Comparison of ENCODE assay signal across 14 cellular contexts in genomic region chr10:80410122-80410521, GRCh38. TPM values are rescaled to one million over a fixed set of nuclear protein-coding genes. Genes with fewer than 3 reads are reported as not detected.
DNase-seq lines count a peak whose midpoint lies in the region; FAIRE-seq and TF ChIP-seq lines count a peak whose summit lies in the region.
"Had no signal": no experiment of that assay in that cellular context is flagged by ENCODE, and none has a peak within 500 bp of the region (broad histone marks: within the 10 kb centered on the region; RNA-seq: fewer than 3 reads in every experiment).

No MANE protein-coding gene starts in this region.

- TF ChIP-seq CTCF in Peyer's patch (IDR thresholded peaks at IDR 0.05) (no peak), liver (IDR thresholded peaks at IDR 0.05; ENCODE audit: low read depth, low read length, missing input control) (no peak), GM13977 (IDR thresholded peaks at IDR 0.05; ENCODE audit: extremely low read depth, insufficient read depth, missing control alignments) (no peak)

- peak in 1 of 2 donors; percentile 33 for TF ChIP-seq RAD21 in liver (IDR thresholded peaks at IDR 0.05)

- DNase-seq in Peyer's patch (peak in 2 of 3 donors; percentile 70 to 79), caudate nucleus (lab: John Stamatoyannopoulos, UW) (peak in 3 of 61 donors; percentile 5 to 31 (median 20)), small intestine (peak; percentile 88), GM13977 (ENCODE audit: low spot score) (no peak), NCI-H187 treated with DMSO at 0.1 percent for 48 hours (lab: John Stamatoyannopoulos, UW) (no peak)
- DNase-seq in effector CD4-positive, alpha-beta T cell, result no peak
- DNase-seq: activated naive CD8-positive, alpha-beta T cell treated with anti-CD3 and anti-CD28 coated beads, Interleukin-2, amount 10 ng/mL, durations not matched to agents 7 days and 5 days; DMS79; NCI-H2081 treated with DMSO at 0.1 percent for 48 hours; PC-3; stimulated activated CD4-positive, alpha-beta T cell treated with anti-CD3 and anti-CD28 coated beads, Interleukin-4, amount 100 ng/mL, for 1 hour had no signal

- no peaks in the 10 kb centered on the region for H3K36me3 ChIP-seq in Peyer's patch
- H3K36me3 ChIP-seq in liver (ENCODE audit: control insufficient read depth in 4 of 4, insufficient read depth in 3 of 4, low read depth in 1 of 4, low read length in 3 of 4), result no peaks in the 10 kb centered on the region
- H3K36me3 ChIP-seq in small intestine (ENCODE audit: control insufficient read depth in 2 of 2, insufficient read depth in 2 of 2, low read length in 2 of 2), result no peaks in the 10 kb centered on the region
- H3K36me3 ChIP-seq: thoracic aorta had no signal

- H3K9me3 ChIP-seq in Peyer's patch (no peaks in the 10 kb centered on the region), liver (ENCODE audit: control insufficient read depth in 4 of 4, low read length in 3 of 4) (no peaks in the 10 kb centered on the region), small intestine (ENCODE audit: control insufficient read depth, low read depth) (no peaks in the 10 kb centered on the region)
- H3K9me3 ChIP-seq: thoracic aorta had no signal

- H3K4me3 ChIP-seq in Peyer's patch (peak overlapping the region in 2 of 4 donors; percentile 10 to 73), liver (ENCODE audit: low read depth in 1 of 3, low read length in 3 of 3) (no peak overlapping the region), small intestine (ENCODE audit: low read depth in 1 of 2, low read length in 2 of 2) (no peak overlapping the region)
- H3K4me3 ChIP-seq: thoracic aorta had no signal

- H3K27me3 ChIP-seq in Peyer's patch (no peaks in the 10 kb centered on the region), liver (ENCODE audit: control insufficient read depth in 4 of 4, insufficient read depth in 4 of 4, low read length in 3 of 4) (no peaks in the 10 kb centered on the region), small intestine (ENCODE audit: control insufficient read depth in 2 of 2, insufficient read depth in 2 of 2, low read length in 2 of 2) (no peaks in the 10 kb centered on the region)

- no peak for FAIRE-seq in small intestine (lab: Jason Lieb, UNC)
- FAIRE-seq: GM18507 had no signal

- no peak overlapping the region for H3K9ac ChIP-seq in liver (ENCODE audit: low read depth in 1 of 2, low read length in 2 of 2)

- TF ChIP-seq POLR2A in Peyer's patch (IDR thresholded peaks at IDR 0.05), result peak; percentile 18 to 29

- H3K27ac ChIP-seq in Peyer's patch, result peak overlapping the region in 2 of 4 donors; percentile 73 to 78
- peak overlapping the region; percentile 72 for H3K27ac ChIP-seq in caudate nucleus (ENCODE audit: low read depth, low read length)
- H3K27ac ChIP-seq in liver (ENCODE audit: low read depth in 1 of 2, low read length in 2 of 2), result peak overlapping the region; percentile 25 to 70
- peak overlapping the region; percentile 18 to 59 for H3K27ac ChIP-seq in small intestine (ENCODE audit: low read depth in 1 of 2, low read length in 1 of 2)
- H3K27ac ChIP-seq: thoracic aorta had no signal

- H3K4me1 ChIP-seq in Peyer's patch, result peaks cover 0 to 62% (median 4%) of the 10 kb centered on the region in 4 donors
- H3K4me1 ChIP-seq in liver (ENCODE audit: control insufficient read depth in 4 of 4, insufficient read depth in 4 of 4, low read length in 3 of 4), result peaks cover 25 to 77% (median 60%) of the 10 kb centered on the region in 4 donors
- peaks cover 16 to 18% of the 10 kb centered on the region in 2 donors for H3K4me1 ChIP-seq in small intestine (ENCODE audit: control insufficient read depth in 2 of 2, insufficient read depth in 1 of 2, low read depth in 1 of 2, low read length in 1 of 2)

- 21% methylated on average over 2 of the region's 2 CpGs for WGBS in liver
- WGBS in small intestine, 3 donors, result 19 to 48% (median 33%) methylated on average over 2 of the region's 2 CpGs

- in situ Hi-C loops in GM13977 (cut with MboI; ENCODE audit: low pct_unique_long_range_greater_than_20kb, low sequenced_read_pairs, unreplicated experiment), result no loop called here

TF ChIP-seq in liver, 16 proteins besides CTCF, POLR2A, EP300 and RAD21:
- TF ChIP-seq HNF4G (IDR thresholded peaks at IDR 0.05) (peak; percentile 75), TAF1 (conservative IDR thresholded peaks at IDR 0.05) (no peak), EGR1 (IDR thresholded peaks at IDR 0.05; ENCODE audit: low read depth in 2 of 2) (no peak), ATF3 (IDR thresholded peaks at IDR 0.05) (no peak), GABPA (IDR thresholded peaks at IDR 0.05 in 1 of 2, conservative IDR thresholded peaks at IDR 0.05 in 1 of 2) (no peak), SP1 (IDR thresholded peaks at IDR 0.05) (peak; percentile 91), NR2F2 (IDR thresholded peaks at IDR 0.05) (peak; percentile 78), JUND (IDR thresholded peaks at IDR 0.05) (peak in 1 of 2 donors; percentile 58), FOXA2 (IDR thresholded peaks at IDR 0.05) (no peak), FOXA1 (IDR thresholded peaks at IDR 0.05) (no peak), MAX (IDR thresholded peaks at IDR 0.05) (peak; percentile 20), REST (IDR thresholded peaks at IDR 0.05) (peak; percentile 35), ZBTB33 (IDR thresholded peaks at IDR 0.05) (no peak), HNF4A (conservative IDR thresholded peaks at IDR 0.05) (peak; percentile 91 to 94), YY1 (IDR thresholded peaks at IDR 0.05) (peak; percentile 17), RXRA (IDR thresholded peaks at IDR 0.05) (peak; percentile 89 to 94)

RNA-seq across cellular contexts. Expression of gene PRXL2A, which starts 1.8 kb away (rescaled TPM):
- 10 to 100 TPM; 27.2 to 89.3 (median 60.3) TPM for total RNA-seq in Peyer's patch
- total RNA-seq in liver, result 10 to 100 TPM; 48.5 to 51.2 TPM
- polyA plus RNA-seq in liver, result 10 to 100 TPM; 56.9 to 87.4 TPM
- polyA plus RNA-seq in small intestine, result 10 to 100 TPM; 40.9 to 58.6 (median 55.2) TPM
- total RNA-seq: PC-3 had no signal

RNA-seq across cellular contexts. Expression of gene TSPAN14, which starts 44.0 kb away (rescaled TPM):
- total RNA-seq in Peyer's patch, result 10 to 100 TPM; 51.2 to 72.0 (median 68.0) TPM
- 10 to 100 TPM; 27.0 to 36.8 TPM for total RNA-seq in liver
- polyA plus RNA-seq in liver, result 10 to 100 TPM; 19.9 to 27.6 TPM
- 10 to 100 TPM in 1 of 3 donors, 1 to 10 TPM in 2; 7.4 to 56.5 (median 8.4) TPM for polyA plus RNA-seq in small intestine
- total RNA-seq: PC-3 had no signal

RNA-seq across cellular contexts. Expression of gene DYDC2, which starts 53.5 kb away (rescaled TPM):
- total RNA-seq in Peyer's patch (under 1 TPM in 1 of 4 donors, not detected in 3; 0.70 TPM), liver (1 to 10 TPM in 1 of 2 donors, under 1 TPM in 1; 0.25 to 2.0 TPM)
- polyA plus RNA-seq in liver (under 1 TPM; 0.14 to 0.25 TPM), small intestine (1 to 10 TPM in 1 of 3 donors, not detected in 2; 1.4 TPM)
- total RNA-seq: activated naive CD8-positive, alpha-beta T cell treated with anti-CD3 and anti-CD28 coated beads, Interleukin-2, amount 10 ng/mL, durations not matched to agents 7 days and 5 days; PC-3; thoracic aorta had no signal

RNA-seq across cellular contexts. Expression of gene DYDC1, which starts 53.6 kb away (rescaled TPM):
- total RNA-seq in Peyer's patch, result not detected
- under 1 TPM in 1 of 2 donors, not detected in 1; 0.23 TPM for total RNA-seq in liver
- polyA plus RNA-seq in liver, result not detected
- polyA plus RNA-seq in small intestine, result not detected
- total RNA-seq: activated naive CD8-positive, alpha-beta T cell treated with anti-CD3 and anti-CD28 coated beads, Interleukin-2, amount 10 ng/mL, durations not matched to agents 7 days and 5 days; PC-3; thoracic aorta had no signal

Comparison
In these comparisons a context has a peak if more than half of its experiments do, and no peak if none do; other contexts are left out.
1. DNase-seq: peak in Peyer's patch (2 of 3) and small intestine (single experiment); none in GM13977 (single experiment), NCI-H187 treated with DMSO at 0.1 percent for 48 hours (single experiment) and effector CD4-positive, alpha-beta T cell (single experiment).